1 cellular context compared by ENCODE assay signal in genomic region chr14:100780646-100781355, GRCh38.
A peak's percentile ranks its signal among the peaks of the same experiment; 100 is the strongest.
TF ChIP-seq lines count a peak whose summit lies in the region.

No MANE protein-coding gene starts in this region.

TF ChIP-seq in HepG2, 621 proteins besides CTCF, POLR2A, EP300 and RAD21:
- TF ChIP-seq ZNF687 (CRISPR knock-in tag; IDR thresholded peaks at IDR 0.05): no peak
- TF ChIP-seq MAFK (conservative IDR thresholded peaks at IDR 0.05 in 1 of 2, IDR thresholded peaks at IDR 0.05 in 1 of 2; ENCODE audit: low read length in 2 of 2): peak; percentile 56 to 66; a peak in 3 of 4 replicates
- no peak for TF ChIP-seq DNMT1 (CRISPR knock-in tag; IDR thresholded peaks at IDR 0.05)
TF ChIP-seq in HepG2: peak in this region for 1.
